Comparison of ENCODE assay signal across 10 cellular contexts in the genomic region with DNA sequence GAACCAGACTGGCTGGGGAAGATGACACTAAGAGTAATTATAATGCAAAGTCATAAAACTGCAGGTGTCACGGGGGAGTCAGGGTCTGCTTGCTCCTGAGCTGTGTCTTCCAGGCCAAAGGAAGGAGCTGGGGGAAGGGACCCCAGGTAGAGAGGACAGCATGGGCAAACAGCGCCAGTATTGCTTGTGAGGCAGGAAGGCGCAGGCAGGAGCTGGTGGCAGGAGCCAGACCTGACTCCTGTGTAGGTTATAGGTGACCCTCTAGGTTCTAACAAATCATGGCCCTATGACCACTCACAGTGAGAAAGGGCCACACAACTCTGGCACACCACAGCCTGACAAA. TPM values are rescaled to one million over a fixed set of nuclear protein-coding genes. Genes with fewer than 3 reads are reported as not detected.
DNase-seq lines count a peak whose midpoint lies in the region; ATAC-seq and TF ChIP-seq lines count a peak whose summit lies in the region.
"Had no signal": no experiment of that assay in that cellular context is flagged by ENCODE, and none has a peak within 500 bp of the region (broad histone marks: within the 10 kb centered on the region; RNA-seq: fewer than 3 reads in every experiment).

No MANE protein-coding gene starts in this region.

- ATAC-seq in GM18520 (IDR thresholded peaks at IDR 0.05; ENCODE audit: unreplicated experiment): no peak
- no peak for ATAC-seq in GM18907 (IDR thresholded peaks at IDR 0.05; ENCODE audit: unreplicated experiment)
- ATAC-seq: SK-N-SH treated with all-trans-retinoic acid at 6 μM for 48 hours had no signal

- intact Hi-C loops in CD4-positive, alpha-beta memory T cell (cut with micrococcal nuclease): loop anchor here (5.0 kb wide), 2 partner anchors 242 to 257 kb away; partner anchors contain the start of genes CYB561D2 and NPRL2

- no peaks in the 10 kb centered on the region for H3K27me3 ChIP-seq in CD4-positive, alpha-beta memory T cell (ENCODE audit: insufficient read depth, low read length)
- H3K27me3 ChIP-seq in esophagus (ENCODE audit: control insufficient read depth in 1 of 2, insufficient read depth in 2 of 2, low read length in 2 of 2) (no peaks in the 10 kb centered on the region), rectal smooth muscle tissue (ENCODE audit: control insufficient read depth, insufficient read depth, low read length) (no peaks in the 10 kb centered on the region)

- peak in 1 of 5 donors; percentile 42 for DNase-seq in CD4-positive, alpha-beta memory T cell
- no peak for DNase-seq in NB4 (ENCODE audit: low read depth)
- no peak for DNase-seq in ACHN
- DNase-seq: DMS 273 treated with DMSO at 0.1 percent for 48 hours, NCI-H1105 had no signal

- H3K9me3 Mint-ChIP-seq in CD4-positive, alpha-beta memory T cell: no peaks in the 10 kb centered on the region

- WGBS in esophagus, 2 donors: 72 to 93% methylated on average over 3 of the region's 3 CpGs

- TF ChIP-seq CTCF in NB4 (IDR thresholded peaks at IDR 0.05; ENCODE audit: low read depth, low read length): no peak

- peak overlapping the region; percentile 81 for H3K27ac ChIP-seq in CD4-positive, alpha-beta memory T cell (ENCODE audit: low read depth, low read length)
- H3K27ac ChIP-seq in esophagus (ENCODE audit: low read depth in 2 of 2, low read length in 1 of 2): peak overlapping the region; percentile 18 to 89
- H3K27ac ChIP-seq in rectal smooth muscle tissue (ENCODE audit: low read depth, low read length): no peak overlapping the region

- POLR2A ChIA-PET in CD4-positive, alpha-beta memory T cell (lab: Charles Lee; ENCODE audit: partially characterized antibody): interaction anchor here (0.6 to 26.0 kb wide), 14 partner anchors 7 to 1062 kb away, joined by 3 to 1072 read pairs (median 6); partner anchors contain the start of genes C3orf18, CYB561D2, HEMK1 and IFRD2

- no peaks in the 10 kb centered on the region for H3K9me3 ChIP-seq in CD4-positive, alpha-beta memory T cell (ENCODE audit: control insufficient read depth in 1 of 2, low read length in 2 of 2)
- H3K9me3 ChIP-seq in esophagus (ENCODE audit: control insufficient read depth in 2 of 2, insufficient read depth in 1 of 2, low read depth in 1 of 2, low read length in 1 of 2): no peaks in the 10 kb centered on the region

- CTCF ChIA-PET in CD4-positive, alpha-beta memory T cell (lab: Charles Lee; ENCODE audit: partially characterized antibody): interaction anchor here (0.8 to 24.7 kb wide), 10 partner anchors 9 to 780 kb away, joined by 3 to 996 read pairs (median 7); partner anchors contain the start of genes C3orf18 and HEMK1

- TF ChIP-seq POLR2A in NB4 (IDR thresholded peaks at IDR 0.05; ENCODE audit: extremely low read depth, insufficient read length): no peak

- H3K4me3 Mint-ChIP-seq in CD4-positive, alpha-beta memory T cell: peak overlapping the region; percentile 92 to 99 (median 96)

- H3K9ac ChIP-seq in rectal smooth muscle tissue (ENCODE audit: low read length): no peak overlapping the region

- peaks cover 53% of the 10 kb centered on the region for H3K36me3 ChIP-seq in CD4-positive, alpha-beta memory T cell (ENCODE audit: insufficient read depth, low read length)
- peaks cover 0 to 19% of the 10 kb centered on the region in 2 donors for H3K36me3 ChIP-seq in esophagus (ENCODE audit: control insufficient read depth in 2 of 2, insufficient read depth in 2 of 2, low read length in 1 of 2)
- peaks cover 8% of the 10 kb centered on the region for H3K36me3 ChIP-seq in rectal smooth muscle tissue (ENCODE audit: control insufficient read depth, insufficient read depth, low read length)

- peak overlapping the region; percentile 93 to 96 for H3K4me3 ChIP-seq in CD4-positive, alpha-beta memory T cell (ENCODE audit: low read length in 2 of 2)
- H3K4me3 ChIP-seq in NB4 (ENCODE audit: low read depth, low read length) (peak overlapping the region; percentile 94), esophagus (ENCODE audit: low read depth in 1 of 2, low read length in 2 of 2) (peak overlapping the region; percentile 68 to 83), rectal smooth muscle tissue (ENCODE audit: low read length) (peak overlapping the region; percentile 81)

- H3K27ac Mint-ChIP-seq in CD4-positive, alpha-beta memory T cell: peak overlapping the region; percentile 90 to 97 (median 94)

- H3K27me3 Mint-ChIP-seq in CD4-positive, alpha-beta memory T cell: no peaks in the 10 kb centered on the region

- in situ Hi-C loops in ACHN (cut with HindIII; ENCODE audit: low pct_ligation_motif_present, low pct_unique_long_range_greater_than_20kb, low sequenced_read_pairs): no loop called here

- H3K4me1 Mint-ChIP-seq in CD4-positive, alpha-beta memory T cell: peaks cover 51 to 89% (median 69%) of the 10 kb centered on the region in 4 donors

- H3K4me1 ChIP-seq in CD4-positive, alpha-beta memory T cell (ENCODE audit: insufficient read depth, low read length): peaks cover 71% of the 10 kb centered on the region
- H3K4me1 ChIP-seq in esophagus (ENCODE audit: control insufficient read depth in 2 of 2, insufficient read depth in 2 of 2, low read length in 1 of 2) (peaks cover 7 to 49% of the 10 kb centered on the region in 2 donors), rectal smooth muscle tissue (ENCODE audit: control insufficient read depth, insufficient read depth, low read length) (peaks cover 8% of the 10 kb centered on the region)

- peaks cover 61 to 75% of the 10 kb centered on the region in 2 donors for H3K36me3 Mint-ChIP-seq in CD4-positive, alpha-beta memory T cell

RNA-seq across cellular contexts. Expression of gene CISH, which starts 1.9 kb away (rescaled TPM):
- 10 to 100 TPM; 14.7 to 15.2 TPM for total RNA-seq in CD4-positive, alpha-beta memory T cell
- polyA plus RNA-seq in CD4-positive, alpha-beta memory T cell: 100 to 1,000 TPM in 1 of 2 donors, 10 to 100 TPM in 1; 92.1 to 248 TPM
- polyA plus RNA-seq in esophagus: 1 to 10 TPM; 5.5 to 7.0 TPM

RNA-seq across cellular contexts. Expression of gene MAPKAPK3, which starts 7.2 kb away (rescaled TPM):
- total RNA-seq in CD4-positive, alpha-beta memory T cell: 10 to 100 TPM; 36.4 to 40.1 TPM
- 10 to 100 TPM; 71.2 to 93.2 TPM for polyA plus RNA-seq in CD4-positive, alpha-beta memory T cell
- 10 to 100 TPM; 33.8 to 39.1 TPM for polyA plus RNA-seq in esophagus

RNA-seq across cellular contexts. Expression of gene HEMK1, which starts 40.4 kb away (rescaled TPM):
- total RNA-seq in CD4-positive, alpha-beta memory T cell: 10 to 100 TPM; 55.3 to 56.7 TPM
- 10 to 100 TPM; 21.2 to 36.7 TPM for polyA plus RNA-seq in CD4-positive, alpha-beta memory T cell
- polyA plus RNA-seq in esophagus: 10 to 100 TPM in 1 of 2 donors, 1 to 10 TPM in 1; 8.3 to 12.9 TPM

RNA-seq across cellular contexts. Expression of gene C3orf18, which starts 42.2 kb away (rescaled TPM):
- total RNA-seq in CD4-positive, alpha-beta memory T cell: 10 to 100 TPM; 14.3 to 16.2 TPM
- polyA plus RNA-seq in CD4-positive, alpha-beta memory T cell: 10 to 100 TPM; 14.2 to 22.3 TPM
- 1 to 10 TPM; 1.8 to 2.0 TPM for polyA plus RNA-seq in esophagus

Comparison
In these comparisons a context has a peak if more than half of its experiments do, and no peak if none do; other contexts are left out.
1. RNA of gene CISH, which starts 1.9 kb away (polyA plus RNA-seq): 92.1 to 248 TPM in CD4-positive, alpha-beta memory T cell; 5.5 to 7.0 TPM in esophagus; every median in the first group is over 10 times any median in the second.
2. Peak in every context shown above with its lines, with median percentiles within 50 percentile points of each other: H3K4me3 ChIP-seq.